1 cellular context compared by ENCODE assay signal in genomic region chr12:12999959-13000615, GRCh38.
TF ChIP-seq lines count a peak whose summit lies in the region.

Gene HEBP1 (minus strand): TSS chr12:13000265. CDS start chr12:13000114, 151 bp downstream.

TF ChIP-seq in HepG2, 621 proteins besides CTCF, POLR2A, EP300 and RAD21 (continued from another document and continues in another):
- TF ChIP-seq MXI1 (IDR thresholded peaks at IDR 0.05; ENCODE audit: borderline replicate concordance, low read depth, low read length) (peak; percentile 42; the same call in 1 of the 3 replicates), RXRB (CRISPR knock-in tag; IDR thresholded peaks at IDR 0.05; ENCODE audit: borderline replicate concordance) (no peak), ZNF136 (CRISPR knock-in tag; IDR thresholded peaks at IDR 0.05; ENCODE audit: low read depth) (no peak), KIAA2018 (CRISPR knock-in tag; IDR thresholded peaks at IDR 0.05; ENCODE audit: borderline replicate concordance) (no peak), MYPOP (CRISPR knock-in tag; IDR thresholded peaks at IDR 0.05) (0 out of 2 replicates have a peak, but pooled peaks have one; percentile 45), ZNF33A (CRISPR knock-in tag; IDR thresholded peaks at IDR 0.05; ENCODE audit: borderline replicate concordance) (no peak), HMG20B (CRISPR knock-in tag; conservative IDR thresholded peaks at IDR 0.05) (peak; percentile 60; the same call in 1 of the 2 replicates), ATF7-NPFF (CRISPR knock-in tag; IDR thresholded peaks at IDR 0.05; ENCODE audit: low read depth) (peak; percentile 36; the same call in 1 of the 2 replicates), ZNF672 (CRISPR knock-in tag; IDR thresholded peaks at IDR 0.05) (0 out of 2 replicates have a peak, but pooled peaks have one; percentile 64), GTF3A (CRISPR knock-in tag; conservative IDR thresholded peaks at IDR 0.05) (no peak), PRPF4 (IDR thresholded peaks at IDR 0.05; ENCODE audit: low read depth, low read length, poor library complexity, severe bottlenecking) (no peak), ZNF891 (CRISPR knock-in tag; IDR thresholded peaks at IDR 0.05) (peak; percentile 13; the same call in 1 of the 2 replicates), SMAD1 (CRISPR knock-in tag; IDR thresholded peaks at IDR 0.05; ENCODE audit: borderline replicate concordance, low read depth) (no peak), SP1 (IDR thresholded peaks at IDR 0.05) (no peak), SP1 (CRISPR knock-in tag; IDR thresholded peaks at IDR 0.05) (peak; percentile 68), CEBPZ (IDR thresholded peaks at IDR 0.05; ENCODE audit: low read length) (no peak), ZNF639 (CRISPR knock-in tag; conservative IDR thresholded peaks at IDR 0.05) (peak; percentile 31; the same call in 1 of the 2 replicates), ETS1 (CRISPR knock-in tag; IDR thresholded peaks at IDR 0.05) (no peak), SALL2 (CRISPR knock-in tag; IDR thresholded peaks at IDR 0.05) (0 out of 2 replicates have a peak, but pooled peaks have one; percentile 55), HIVEP1 (CRISPR knock-in tag; IDR thresholded peaks at IDR 0.05) (0 out of 2 replicates have a peak, but pooled peaks have one; percentile 54), PCBP1 (IDR thresholded peaks at IDR 0.05; ENCODE audit: borderline replicate concordance, low read depth, low read length) (no peak), GMEB2 (CRISPR knock-in tag; IDR thresholded peaks at IDR 0.05; ENCODE audit: low read depth) (no peak), ZNF280B (CRISPR knock-in tag; IDR thresholded peaks at IDR 0.05; ENCODE audit: borderline replicate concordance) (peak; percentile 26), ZNF143 (CRISPR knock-in tag; IDR thresholded peaks at IDR 0.05) (no peak), BCL3 (CRISPR knock-in tag; IDR thresholded peaks at IDR 0.05) (0 out of 2 replicates have a peak, but pooled peaks have one; percentile 27), ZNF687 (CRISPR knock-in tag; IDR thresholded peaks at IDR 0.05) (peak; percentile 80), FIP1L1 (IDR thresholded peaks at IDR 0.05; ENCODE audit: borderline replicate concordance, insufficient read depth, low read depth, low read length) (no peak), CREBL2 (CRISPR knock-in tag; IDR thresholded peaks at IDR 0.05; ENCODE audit: borderline replicate concordance) (no peak)
